ENCODE assay signal across 8 cellular contexts in the genomic region with DNA sequence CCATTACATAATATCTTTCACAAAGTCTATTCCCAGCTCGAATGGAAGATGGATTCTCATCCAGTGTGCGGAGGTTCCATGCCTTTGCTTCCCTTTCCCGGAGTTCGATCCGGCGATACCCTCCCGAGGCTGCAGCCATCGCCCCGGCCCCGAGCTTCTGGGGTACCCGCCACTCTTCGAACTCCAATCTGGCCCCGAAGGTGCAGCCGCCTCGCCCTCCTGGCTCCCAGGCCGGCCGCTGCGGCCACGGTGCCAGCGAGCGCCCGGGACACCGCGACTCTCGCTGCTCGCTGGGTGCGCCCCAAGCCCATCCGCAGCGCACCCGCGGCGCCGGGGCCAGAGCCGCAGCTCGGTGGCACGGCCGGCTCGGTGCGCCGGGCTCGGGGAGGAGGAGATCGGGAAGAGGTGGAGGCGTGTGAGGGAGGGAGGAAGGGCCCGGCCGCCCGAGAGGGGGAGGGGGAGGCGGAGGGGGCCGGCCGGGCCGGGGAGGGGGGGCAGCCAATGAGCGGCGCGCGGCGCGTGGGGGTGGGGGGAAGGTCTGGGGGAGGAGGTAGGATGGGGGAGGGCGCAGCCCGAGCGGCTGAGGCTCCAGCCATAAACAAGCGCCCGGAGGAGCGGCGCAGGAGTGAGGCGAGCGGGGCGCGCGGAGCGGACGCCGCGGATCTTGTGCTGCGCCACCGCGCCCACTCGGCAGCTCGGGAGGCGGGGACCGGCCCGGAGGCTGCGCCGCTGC. TPM values are rescaled to one million over a fixed set of nuclear protein-coding genes. Genes with fewer than 3 reads are reported as not detected.
A peak's percentile ranks its signal among the peaks of the same experiment; 100 is the strongest.
DNase-seq lines count a peak whose midpoint lies in the region; ATAC-seq lines count a peak whose summit lies in the region.

A gene with protein sequence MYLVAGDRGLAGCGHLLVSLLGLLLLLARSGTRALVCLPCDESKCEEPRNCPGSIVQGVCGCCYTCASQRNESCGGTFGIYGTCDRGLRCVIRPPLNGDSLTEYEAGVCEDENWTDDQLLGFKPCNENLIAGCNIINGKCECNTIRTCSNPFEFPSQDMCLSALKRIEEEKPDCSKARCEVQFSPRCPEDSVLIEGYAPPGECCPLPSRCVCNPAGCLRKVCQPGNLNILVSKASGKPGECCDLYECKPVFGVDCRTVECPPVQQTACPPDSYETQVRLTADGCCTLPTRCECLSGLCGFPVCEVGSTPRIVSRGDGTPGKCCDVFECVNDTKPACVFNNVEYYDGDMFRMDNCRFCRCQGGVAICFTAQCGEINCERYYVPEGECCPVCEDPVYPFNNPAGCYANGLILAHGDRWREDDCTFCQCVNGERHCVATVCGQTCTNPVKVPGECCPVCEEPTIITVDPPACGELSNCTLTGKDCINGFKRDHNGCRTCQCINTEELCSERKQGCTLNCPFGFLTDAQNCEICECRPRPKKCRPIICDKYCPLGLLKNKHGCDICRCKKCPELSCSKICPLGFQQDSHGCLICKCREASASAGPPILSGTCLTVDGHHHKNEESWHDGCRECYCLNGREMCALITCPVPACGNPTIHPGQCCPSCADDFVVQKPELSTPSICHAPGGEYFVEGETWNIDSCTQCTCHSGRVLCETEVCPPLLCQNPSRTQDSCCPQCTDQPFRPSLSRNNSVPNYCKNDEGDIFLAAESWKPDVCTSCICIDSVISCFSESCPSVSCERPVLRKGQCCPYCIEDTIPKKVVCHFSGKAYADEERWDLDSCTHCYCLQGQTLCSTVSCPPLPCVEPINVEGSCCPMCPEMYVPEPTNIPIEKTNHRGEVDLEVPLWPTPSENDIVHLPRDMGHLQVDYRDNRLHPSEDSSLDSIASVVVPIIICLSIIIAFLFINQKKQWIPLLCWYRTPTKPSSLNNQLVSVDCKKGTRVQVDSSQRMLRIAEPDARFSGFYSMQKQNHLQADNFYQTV (plus strand): TSS at position 622 of the 733 bp plus-strand sequence. CDS start 515 bp downstream, outside the sequence.

- H3K27me3 Mint-ChIP-seq in stimulated activated naive B cell treated with anti-CD40 and anti-IgM and Interleukin-4, amounts not matched to agents 10 μg/mL and 1 μg/mL and 100 μg/mL, for 72 hours, result peaks cover 6 to 21% of the 10 kb centered on the region in 2 donors

- peak within 1 kb of the TSS; percentile 88 for H3K27ac Mint-ChIP-seq in stimulated activated naive B cell treated with anti-CD40 and anti-IgM and Interleukin-4, amounts not matched to agents 10 μg/mL and 1 μg/mL and 100 μg/mL, for 72 hours

- peaks cover 40 to 49% of the 10 kb centered on the region in 2 donors for H3K4me1 Mint-ChIP-seq in stimulated activated naive B cell treated with anti-CD40 and anti-IgM and Interleukin-4, amounts not matched to agents 10 μg/mL and 1 μg/mL and 100 μg/mL, for 72 hours

- H3K36me3 Mint-ChIP-seq in stimulated activated naive B cell treated with anti-CD40 and anti-IgM and Interleukin-4, amounts not matched to agents 10 μg/mL and 1 μg/mL and 100 μg/mL, for 72 hours, result no peaks in the 10 kb centered on the region

- DNase-seq in NCI-H524 (lab: John Stamatoyannopoulos, UW) (peak; percentile 24 to 75), NCI-H524 treated with DMSO at 0.1 percent for 48 hours (lab: John Stamatoyannopoulos, UW) (no peak), NCI-H748 (lab: John Stamatoyannopoulos, UW; ENCODE audit: unreplicated experiment) (peak; percentile 65), mucosa of gallbladder (ENCODE audit: low spot score) (peak; percentile 91)
- peak; percentile 65 to 72 for DNase-seq in activated T-cell treated with anti-CD3 and anti-CD28 coated beads, Interleukin-2, amount 50 U/mL, for 48 hours
- peak; percentile 50 for DNase-seq in stimulated activated naive B cell treated with anti-CD40 and anti-IgM and Interleukin-4, amounts not matched to agents 10 μg/mL and 1 μg/mL and 100 μg/mL, for 72 hours

- ATAC-seq in HG02884 (IDR thresholded peaks at IDR 0.05; ENCODE audit: unreplicated experiment) (peak; percentile 32), esophagus mucosa (peak; percentile 87)
- peak; percentile 54 to 64 for ATAC-seq in stimulated activated naive B cell treated with anti-CD40 and anti-IgM and Interleukin-4, amounts not matched to agents 10 μg/mL and 1 μg/mL and 100 μg/mL, for 72 hours (replicated peaks)

- no peaks in the 10 kb centered on the region for H3K9me3 Mint-ChIP-seq in stimulated activated naive B cell treated with anti-CD40 and anti-IgM and Interleukin-4, amounts not matched to agents 10 μg/mL and 1 μg/mL and 100 μg/mL, for 72 hours

- peak within 1 kb of the TSS; percentile 88 to 90 for H3K4me3 Mint-ChIP-seq in stimulated activated naive B cell treated with anti-CD40 and anti-IgM and Interleukin-4, amounts not matched to agents 10 μg/mL and 1 μg/mL and 100 μg/mL, for 72 hours

RNA-seq across cellular contexts. Expression of the gene that starts here (rescaled TPM):
- total RNA-seq in esophagus mucosa (15.2 TPM), mucosa of gallbladder (153 TPM)

Comparison
In these comparisons a context has a peak if more than half of its experiments do, and no peak if none do; other contexts are left out.
1. ATAC-seq: peak in every context shown above with its lines; median percentile 87 in esophagus mucosa; 59 in stimulated activated naive B cell treated with anti-CD40 and anti-IgM and Interleukin-4, amounts not matched to agents 10 μg/mL and 1 μg/mL and 100 μg/mL, for 72 hours; 32 in HG02884.